In the genomic region with DNA sequence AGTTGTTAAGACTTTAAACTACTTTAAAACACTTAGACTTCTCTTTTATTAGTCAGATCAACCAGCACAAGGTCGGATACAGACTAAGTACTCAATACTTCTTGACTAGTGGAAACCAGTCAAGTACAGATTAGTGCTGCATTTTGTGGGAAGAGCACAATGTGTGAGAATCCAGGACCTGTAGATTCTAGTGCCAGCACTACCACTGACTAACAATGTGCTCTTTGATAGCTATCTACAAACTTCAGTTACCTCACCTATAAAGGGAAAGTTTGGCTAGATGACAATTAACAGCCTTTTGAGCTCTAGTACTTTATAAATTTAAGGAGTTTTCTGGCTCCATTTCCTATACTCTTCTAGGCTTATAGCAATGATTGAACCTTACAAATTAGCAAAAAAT, we compare ENCODE assay signal across 18 cellular contexts.
A peak's percentile ranks its signal among the peaks of the same experiment; 100 is the strongest.
DNase-seq lines count a peak whose midpoint lies in the region; ATAC-seq and TF ChIP-seq lines count a peak whose summit lies in the region.
"Had no signal": no experiment of that assay in that cellular context is flagged by ENCODE, and none has a peak within 500 bp of the region (broad histone marks: within the 10 kb centered on the region; RNA-seq: fewer than 3 reads in every experiment).

No MANE protein-coding gene starts in this region.

- TF ChIP-seq CTCF in LNCaP clone FGC (IDR thresholded peaks at IDR 0.05; ENCODE audit: control insufficient read depth, extremely low read depth, insufficient read depth) (no peak), VCaP (conservative IDR thresholded peaks at IDR 0.05) (no peak), foreskin keratinocyte (conservative IDR thresholded peaks at IDR 0.05) (no peak)

- ATAC-seq in foreskin keratinocyte = peak; percentile 26
- no peak for ATAC-seq in stimulated activated naive CD8-positive, alpha-beta T cell treated with anti-CD3 and anti-CD28 coated beads, Interleukin-15, Interleukin-2, amounts not matched to agents 100 U/mL and 50 U/mL, for 24 hours
- no peak for ATAC-seq in GM19328 (IDR thresholded peaks at IDR 0.05; ENCODE audit: unreplicated experiment)
- ATAC-seq: A549; CD8-positive, alpha-beta T cell had no signal

- no peak overlapping the region for H3K4me3 ChIP-seq in LNCaP clone FGC (ENCODE audit: low read depth, low read length)
- H3K4me3 ChIP-seq: A549; BLaER1 treated with 17β-estradiol and CSF1 and Interleukin-3, amounts not matched to agents 10 nM and 100 nM had no signal

- H3K4me1 ChIP-seq in foreskin keratinocyte = peaks cover 6% of the 10 kb centered on the region
- H3K4me1 ChIP-seq: A549; BLaER1 treated with 17β-estradiol and CSF1 and Interleukin-3, amounts not matched to agents 10 nM and 100 nM; Caco-2 had no signal

- H3K27me3 ChIP-seq in foreskin keratinocyte = no peaks in the 10 kb centered on the region
- H3K27me3 ChIP-seq: BLaER1 treated with 17β-estradiol and CSF1 and Interleukin-3, amounts not matched to agents 10 nM and 100 nM had no signal

- DNase-seq in HT-29 (ENCODE audit: low spot score) (peak; percentile 7), LNCaP clone FGC (ENCODE audit: low read depth) (peak; percentile 55), foreskin keratinocyte (peak in 1 of 2 donors; percentile 22), NCI-H128 (lab: John Stamatoyannopoulos, UW; ENCODE audit: unreplicated experiment) (no peak), NOMO-1 treated with dmso at 0.1 percent for 144 hours (lab: John Stamatoyannopoulos, UW; ENCODE audit: unreplicated experiment) (no peak)
- no peak for DNase-seq in stimulated activated naive CD8-positive, alpha-beta T cell treated with anti-CD3 and anti-CD28 coated beads, Interleukin-15, Interleukin-2, amounts not matched to agents 100 U/mL and 50 U/mL, for 24 hours
- DNase-seq: AML-193; Caco-2; Calu3; CD4-positive, alpha-beta T cell; CD8-positive, alpha-beta T cell; DMS79 treated with DMSO at 0.1 percent for 48 hours; GF-D8 had no signal

- H3K27ac ChIP-seq in VCaP (peak overlapping the region; percentile 19; the same call in 1 of the 2 replicates), foreskin keratinocyte (no peak overlapping the region)
- H3K27ac ChIP-seq: 22Rv1; A549; BLaER1 treated with 17β-estradiol and CSF1 and Interleukin-3, amounts not matched to agents 10 nM and 100 nM had no signal

Comparison
In these comparisons a context has a peak if more than half of its experiments do, and no peak if none do; other contexts are left out.
1. DNase-seq: peak in HT-29 (single experiment) and LNCaP clone FGC (single experiment); none in NCI-H128 (single experiment), NOMO-1 treated with dmso at 0.1 percent for 144 hours (single experiment) and stimulated activated naive CD8-positive, alpha-beta T cell treated with anti-CD3 and anti-CD28 coated beads, Interleukin-15, Interleukin-2, amounts not matched to agents 100 U/mL and 50 U/mL, for 24 hours (single experiment).